Comparison of ENCODE assay signal across 30 cellular contexts in genomic region chr14:89491701-89492381, GRCh38.
DNase-seq lines count a peak whose midpoint lies in the region; ATAC-seq, FAIRE-seq and TF ChIP-seq lines count a peak whose summit lies in the region.
"Had no signal": no experiment of that assay in that cellular context is flagged by ENCODE, and none has a peak within 500 bp of the region (broad histone marks: within the 10 kb centered on the region; RNA-seq: fewer than 3 reads in every experiment).

No MANE protein-coding gene starts in this region.

- no peaks in the 10 kb centered on the region for H3K27me3 Mint-ChIP-seq in astrocyte (ENCODE audit: low read depth, unreplicated experiment)
- H3K27me3 Mint-ChIP-seq in memory B cell, result no peaks in the 10 kb centered on the region
- no peaks in the 10 kb centered on the region for H3K27me3 Mint-ChIP-seq in stimulated activated naive B cell treated with anti-CD40 and anti-IgM and Interleukin-4, amounts not matched to agents 10 μg/mL and 1 μg/mL and 100 μg/mL, for 72 hours
- no peaks in the 10 kb centered on the region for H3K27me3 Mint-ChIP-seq in endothelial cell (ENCODE audit: unreplicated experiment)
- H3K27me3 Mint-ChIP-seq: effector memory CD8-positive, alpha-beta T cell; naive thymus-derived CD8-positive, alpha-beta T cell; T-helper 17 cell had no signal

- DNase-seq in astrocyte (ENCODE audit: low read depth), result peak; percentile 55
- DNase-seq in dermis microvascular lymphatic vessel endothelial cell (ENCODE audit: low read depth in 2 of 2), result peak; percentile 59 to 76
- DNase-seq in memory B cell (ENCODE audit: low spot score in 2 of 2), result no peak
- DNase-seq in stimulated activated naive B cell treated with anti-CD40 and anti-IgM and Interleukin-4, amounts not matched to agents 10 μg/mL and 1 μg/mL and 100 μg/mL, for 72 hours, result no peak
- no peak for DNase-seq in endothelial cell (ENCODE audit: low spot score)
- no peak for DNase-seq in SW480 (ENCODE audit: low spot score)
- no peak for DNase-seq in prostate gland (ENCODE audit: low spot score)
- DNase-seq: activated CD4-positive, alpha-beta T cell treated with anti-CD3 and anti-CD28 coated beads, Interleukin-2, amount 50 U/mL, for 48 hours; activated naive CD4-positive, alpha-beta T cell treated with anti-CD3 and anti-CD28 coated beads for 36 hours; adrenal gland; colonic mucosa; effector memory CD8-positive, alpha-beta T cell; EL; gastrocnemius medialis; H7; Karpas-422; naive thymus-derived CD8-positive, alpha-beta T cell; NCI-H1417 treated with DMSO at 0.1 percent for 48 hours; NCI-H226; NCI-H69; Right ventricle myocardium superior; T-helper 17 cell had no signal

- H4K20me1 ChIP-seq in astrocyte (ENCODE audit: insufficient read depth, low read length), result peaks cover 5% of the 10 kb centered on the region

- no peak for ATAC-seq in memory B cell (ENCODE audit: low read depth)
- no peak for ATAC-seq in stimulated activated naive B cell treated with anti-CD40 and anti-IgM and Interleukin-4, amounts not matched to agents 10 μg/mL and 1 μg/mL and 100 μg/mL, for 72 hours (replicated peaks)
- ATAC-seq: activated CD4-positive, CD25-positive, alpha-beta regulatory T cell treated with anti-CD3 and anti-CD28 coated beads, Interleukin-2, amount 50 U/mL, for 24 hours; effector memory CD8-positive, alpha-beta T cell; gastrocnemius medialis; naive thymus-derived CD8-positive, alpha-beta T cell; SK-N-SH treated with all-trans-retinoic acid at 6 μM for 48 hours; T-helper 17 cell had no signal

- H3K9ac ChIP-seq in astrocyte (ENCODE audit: low read length), result no peak overlapping the region
- H3K9ac ChIP-seq: BLaER1 had no signal

- peak; percentile 41 for FAIRE-seq in astrocyte (lab: Jason Lieb, UNC)
- FAIRE-seq: bronchial epithelial cell, TTC549 had no signal

- H3K9me3 Mint-ChIP-seq in astrocyte (ENCODE audit: unreplicated experiment) (peaks cover 1% of the 10 kb centered on the region), memory B cell (no peaks in the 10 kb centered on the region), endothelial cell (ENCODE audit: unreplicated experiment) (no peaks in the 10 kb centered on the region)
- H3K9me3 Mint-ChIP-seq in stimulated activated naive B cell treated with anti-CD40 and anti-IgM and Interleukin-4, amounts not matched to agents 10 μg/mL and 1 μg/mL and 100 μg/mL, for 72 hours, result no peaks in the 10 kb centered on the region
- H3K9me3 Mint-ChIP-seq: activated naive CD4-positive, alpha-beta T cell treated with anti-CD3 and anti-CD28 coated beads for 36 hours; effector memory CD8-positive, alpha-beta T cell; naive thymus-derived CD8-positive, alpha-beta T cell had no signal

- H3K27ac ChIP-seq in astrocyte (ENCODE audit: low read depth, low read length) (peak overlapping the region; percentile 1), prostate gland (no peak overlapping the region)
- H3K27ac ChIP-seq: adrenal gland, BLaER1, colonic mucosa, gastrocnemius medialis, HL-60, tibial artery, vagina had no signal

- H3K4me3 Mint-ChIP-seq in astrocyte (ENCODE audit: unreplicated experiment), result no peak overlapping the region
- no peak overlapping the region for H3K4me3 Mint-ChIP-seq in memory B cell
- no peak overlapping the region for H3K4me3 Mint-ChIP-seq in stimulated activated naive B cell treated with anti-CD40 and anti-IgM and Interleukin-4, amounts not matched to agents 10 μg/mL and 1 μg/mL and 100 μg/mL, for 72 hours
- H3K4me3 Mint-ChIP-seq in endothelial cell (ENCODE audit: unreplicated experiment), result no peak overlapping the region
- H3K4me3 Mint-ChIP-seq: activated naive CD4-positive, alpha-beta T cell treated with anti-CD3 and anti-CD28 coated beads for 36 hours; effector memory CD8-positive, alpha-beta T cell; naive thymus-derived CD8-positive, alpha-beta T cell; T-helper 17 cell had no signal

- H3K27ac Mint-ChIP-seq in astrocyte (ENCODE audit: unreplicated experiment) (no peak overlapping the region), memory B cell (peak overlapping the region; percentile 75), endothelial cell (ENCODE audit: unreplicated experiment) (no peak overlapping the region)
- peak overlapping the region; percentile 37 for H3K27ac Mint-ChIP-seq in stimulated activated naive B cell treated with anti-CD40 and anti-IgM and Interleukin-4, amounts not matched to agents 10 μg/mL and 1 μg/mL and 100 μg/mL, for 72 hours
- H3K27ac Mint-ChIP-seq: activated naive CD4-positive, alpha-beta T cell treated with anti-CD3 and anti-CD28 coated beads for 36 hours; effector memory CD8-positive, alpha-beta T cell had no signal

- H3K4me3 ChIP-seq in astrocyte (ENCODE audit: insufficient read depth, low read depth, low read length), result no peak overlapping the region
- H3K4me3 ChIP-seq in prostate gland, result no peak overlapping the region
- H3K4me3 ChIP-seq: adrenal gland, BLaER1, colonic mucosa, gastrocnemius medialis, tibial artery, vagina had no signal

- H3K27me3 ChIP-seq in astrocyte (ENCODE audit: insufficient read depth, low read length) (peaks cover 5% of the 10 kb centered on the region), prostate gland (replicated peaks; ENCODE audit: insufficient read depth) (no peaks in the 10 kb centered on the region)
- H3K27me3 ChIP-seq: adrenal gland, BLaER1, colonic mucosa, gastrocnemius medialis, tibial artery, vagina had no signal

- WGBS in prostate gland, result 66% methylated on average over 8 of the region's 8 CpGs

- H3K36me3 Mint-ChIP-seq in astrocyte (ENCODE audit: low read depth, unreplicated experiment), result no peaks in the 10 kb centered on the region
- peaks cover 2% of the 10 kb centered on the region for H3K36me3 Mint-ChIP-seq in memory B cell
- H3K36me3 Mint-ChIP-seq in stimulated activated naive B cell treated with anti-CD40 and anti-IgM and Interleukin-4, amounts not matched to agents 10 μg/mL and 1 μg/mL and 100 μg/mL, for 72 hours, result peaks cover 3 to 12% of the 10 kb centered on the region in 2 donors
- no peaks in the 10 kb centered on the region for H3K36me3 Mint-ChIP-seq in endothelial cell (ENCODE audit: low read depth, unreplicated experiment)

- no peaks in the 10 kb centered on the region for H3K9me3 ChIP-seq in astrocyte (ENCODE audit: insufficient read depth, low read depth, low read length)
- no peaks in the 10 kb centered on the region for H3K9me3 ChIP-seq in prostate gland
- H3K9me3 ChIP-seq: adrenal gland, BLaER1, colonic mucosa, gastrocnemius medialis, tibial artery, vagina had no signal

- no peak overlapping the region for H2AFZ ChIP-seq in astrocyte (ENCODE audit: low read depth, low read length)

- H3K4me2 ChIP-seq in astrocyte (ENCODE audit: low read length), result peak overlapping the region; percentile 10
- H3K4me2 ChIP-seq: BLaER1 had no signal

- no peaks in the 10 kb centered on the region for H3K36me3 ChIP-seq in astrocyte (ENCODE audit: insufficient read depth, low read length)
- no peaks in the 10 kb centered on the region for H3K36me3 ChIP-seq in prostate gland
- H3K36me3 ChIP-seq: adrenal gland, BLaER1, colonic mucosa, gastrocnemius medialis, tibial artery, vagina had no signal

- peaks cover 2% of the 10 kb centered on the region for H3K4me1 Mint-ChIP-seq in astrocyte (ENCODE audit: low read depth, unreplicated experiment)
- peaks cover 23% of the 10 kb centered on the region for H3K4me1 Mint-ChIP-seq in memory B cell
- peaks cover 22 to 30% of the 10 kb centered on the region in 2 donors for H3K4me1 Mint-ChIP-seq in stimulated activated naive B cell treated with anti-CD40 and anti-IgM and Interleukin-4, amounts not matched to agents 10 μg/mL and 1 μg/mL and 100 μg/mL, for 72 hours
- peaks cover 7% of the 10 kb centered on the region for H3K4me1 Mint-ChIP-seq in endothelial cell (ENCODE audit: unreplicated experiment)

- intact Hi-C loops in prostate gland (cut with DNase I), result no loop called here

- no peak for TF ChIP-seq POLR2A in prostate gland (IDR thresholded peaks at IDR 0.05)

- H3K79me2 ChIP-seq in astrocyte (ENCODE audit: insufficient read depth, low read length), result no peaks in the 10 kb centered on the region

- no peak for TF ChIP-seq CTCF in astrocyte (IDR thresholded peaks at IDR 0.05; ENCODE audit: insufficient read depth, low read depth, low read length)
- no peak for TF ChIP-seq CTCF in endothelial cell (IDR thresholded peaks at IDR 0.05; ENCODE audit: unreplicated experiment)
- no peak for TF ChIP-seq CTCF in prostate gland (IDR thresholded peaks at IDR 0.05)

- H3K4me1 ChIP-seq in astrocyte (ENCODE audit: insufficient read depth, low read length) (peaks cover 10% of the 10 kb centered on the region), prostate gland (replicated peaks) (no peaks in the 10 kb centered on the region)
- H3K4me1 ChIP-seq: colonic mucosa had no signal

Comparison
In these comparisons a context has a peak if more than half of its experiments do, and no peak if none do; other contexts are left out.
1. DNase-seq: peak in astrocyte (single experiment) and dermis microvascular lymphatic vessel endothelial cell (2 of 2); none in memory B cell (0 of 2), stimulated activated naive B cell treated with anti-CD40 and anti-IgM and Interleukin-4, amounts not matched to agents 10 μg/mL and 1 μg/mL and 100 μg/mL, for 72 hours (single experiment), endothelial cell (single experiment), SW480 (single experiment) and prostate gland (single experiment).
2. H3K27ac Mint-ChIP-seq: peak in memory B cell (single experiment) and stimulated activated naive B cell treated with anti-CD40 and anti-IgM and Interleukin-4, amounts not matched to agents 10 μg/mL and 1 μg/mL and 100 μg/mL, for 72 hours (single experiment); none in astrocyte (single experiment) and endothelial cell (single experiment).